12 cellular contexts compared by ENCODE assay signal in genomic region chr1:95021085-95021484, GRCh38. TPM values are rescaled to one million over a fixed set of nuclear protein-coding genes. Genes with fewer than 3 reads are reported as not detected.
A peak's percentile ranks its signal among the peaks of the same experiment; 100 is the strongest.
DNase-seq lines count a peak whose midpoint lies in the region; ATAC-seq and TF ChIP-seq lines count a peak whose summit lies in the region.
"Had no signal": no experiment of that assay in that cellular context is flagged by ENCODE, and none has a peak within 500 bp of the region (broad histone marks: within the 10 kb centered on the region; RNA-seq: fewer than 3 reads in every experiment).

No MANE protein-coding gene starts in this region.

- peaks cover 29% of the 10 kb centered on the region for H3K36me3 Mint-ChIP-seq in nephron progenitor cell (ENCODE audit: low read depth)
- H3K36me3 Mint-ChIP-seq in T-cell = peaks cover 35% of the 10 kb centered on the region

- H3K9me3 Mint-ChIP-seq in nephron progenitor cell (peaks cover 23% of the 10 kb centered on the region), T-cell (no peaks in the 10 kb centered on the region)

- no peaks in the 10 kb centered on the region for H3K27me3 ChIP-seq in SK-N-SH (ENCODE audit: insufficient read depth)
- H3K27me3 ChIP-seq in esophagus muscularis mucosa = no peaks in the 10 kb centered on the region
- no peaks in the 10 kb centered on the region for H3K27me3 ChIP-seq in thoracic aorta (replicated peaks; ENCODE audit: insufficient read depth)
- H3K27me3 ChIP-seq in Peyer's patch = no peaks in the 10 kb centered on the region

- CTCF ChIA-PET in SK-N-SH (lab: Yijun Ruan, JAX) (interaction anchor here (0.8 to 2.2 kb wide), 4 partner anchors 21 to 505 kb away, joined by 3 to 11 read pairs (median 3); no protein-coding TSS in a partner anchor), T-cell (lab: Charles Lee) (no interaction called here)

- 76% methylated on average over 3 of the region's 3 CpGs for WGBS in SK-N-SH (ENCODE audit: low lambda C conversion rate)
- 68% methylated on average over 3 of the region's 3 CpGs for WGBS in esophagus muscularis mucosa

- H2AFZ ChIP-seq in SK-N-SH (ENCODE audit: low read depth) = no peak overlapping the region

- TF ChIP-seq POLR2A in esophagus muscularis mucosa (IDR thresholded peaks at IDR 0.05; ENCODE audit: low read depth) = no peak
- no peak for TF ChIP-seq POLR2A in Peyer's patch (IDR thresholded peaks at IDR 0.05)

- H3K9me3 ChIP-seq in SK-N-SH (peaks cover 6% of the 10 kb centered on the region), esophagus muscularis mucosa (no peaks in the 10 kb centered on the region), thoracic aorta (no peaks in the 10 kb centered on the region), Peyer's patch (no peaks in the 10 kb centered on the region)

- H4K20me1 ChIP-seq in SK-N-SH (ENCODE audit: insufficient read depth) = no peaks in the 10 kb centered on the region

- H3K79me2 ChIP-seq in SK-N-SH (ENCODE audit: insufficient read depth) = no peaks in the 10 kb centered on the region

- intact Hi-C loops in esophagus muscularis mucosa (cut with DNase I) = loop anchor here (5.0 kb wide), 2 partner anchors 94 to 169 kb away; partner anchors contain the start of gene CNN3

- H3K4me3 Mint-ChIP-seq in nephron progenitor cell (peak overlapping the region; percentile 12), T-cell (no peak overlapping the region)
- H3K4me3 Mint-ChIP-seq: CD14-positive monocyte; stimulated activated naive B cell treated with anti-CD40 and anti-IgM and Interleukin-4, amounts not matched to agents 10 μg/mL and 1 μg/mL and 100 μg/mL, for 72 hours had no signal

- H3K4me1 Mint-ChIP-seq in nephron progenitor cell (peaks cover 19% of the 10 kb centered on the region), T-cell (no peaks in the 10 kb centered on the region)
- H3K4me1 Mint-ChIP-seq: CD14-positive monocyte had no signal

- no peak for TF ChIP-seq CTCF in SK-N-SH (IDR thresholded peaks at IDR 0.05)
- TF ChIP-seq CTCF in esophagus muscularis mucosa (IDR thresholded peaks at IDR 0.05) = no peak
- TF ChIP-seq CTCF in nephron progenitor cell (IDR thresholded peaks at IDR 0.05) = no peak
- no peak for TF ChIP-seq CTCF in thoracic aorta (IDR thresholded peaks at IDR 0.05)
- no peak for TF ChIP-seq CTCF in Peyer's patch (IDR thresholded peaks at IDR 0.05)

- TF ChIP-seq RAD21 in SK-N-SH (IDR thresholded peaks at IDR 0.05; ENCODE audit: low read length) = no peak

- TF ChIP-seq EP300 in SK-N-SH (IDR thresholded peaks at IDR 0.05; ENCODE audit: borderline replicate concordance in 1 of 2, low read depth in 1 of 2, low read length in 1 of 2) = no peak
- TF ChIP-seq EP300 in esophagus muscularis mucosa (IDR thresholded peaks at IDR 0.05) = no peak

- H3K27ac Mint-ChIP-seq in nephron progenitor cell (peak overlapping the region; percentile 47), T-cell (no peak overlapping the region)
- H3K27ac Mint-ChIP-seq: stimulated activated naive B cell treated with anti-CD40 and anti-IgM and Interleukin-4, amounts not matched to agents 10 μg/mL and 1 μg/mL and 100 μg/mL, for 72 hours had no signal

- H3K4me3 ChIP-seq in SK-N-SH (ENCODE audit: low read depth in 2 of 2, low read length in 1 of 2) (no peak overlapping the region), esophagus muscularis mucosa (peak overlapping the region in 3 of 4 donors; percentile 26 to 40 (median 36)), thoracic aorta (peak overlapping the region; percentile 52), Peyer's patch (no peak overlapping the region)

- peaks cover 26% of the 10 kb centered on the region for H3F3A ChIP-seq in SK-N-SH (replicated peaks; ENCODE audit: insufficient read depth)

- H3K27ac ChIP-seq in SK-N-SH (ENCODE audit: low read depth in 2 of 2, low read length in 1 of 2) (peak overlapping the region; percentile 79 to 90; a peak in 2 of 4 replicates), esophagus muscularis mucosa (replicated peaks in 1 of 4) (peak overlapping the region; percentile 59 to 81 (median 76)), thoracic aorta (peak overlapping the region; percentile 69 to 82), Peyer's patch (peak overlapping the region in 1 of 4 donors; percentile 59)

- H3K9me2 ChIP-seq in SK-N-SH = no peaks in the 10 kb centered on the region

- H3K9ac ChIP-seq in SK-N-SH = peak overlapping the region; percentile 9; the same call in 1 of the 2 replicates

- no peak for DNase-seq in SK-N-SH
- peak; percentile 39 for DNase-seq in esophagus muscularis mucosa (ENCODE audit: extremely low spot score)
- no peak for DNase-seq in nephron progenitor cell
- no peak for DNase-seq in thoracic aorta (ENCODE audit: low spot score)
- DNase-seq in Peyer's patch = no peak
- DNase-seq in T-cell = no peak
- DNase-seq: activated CD4-positive, CD25-positive, alpha-beta regulatory T cell treated with anti-CD3 and anti-CD28 coated beads, Interleukin-2, amount 50 U/mL, for 72 hours; effector CD8-positive, alpha-beta T cell; stimulated activated naive B cell treated with anti-CD40 and anti-IgM and Interleukin-4, amounts not matched to agents 10 μg/mL and 1 μg/mL and 100 μg/mL, for 72 hours had no signal

- peak overlapping the region; percentile 63; the same call in 1 of the 2 replicates for H3K4me2 ChIP-seq in SK-N-SH

- H3K27me3 Mint-ChIP-seq in nephron progenitor cell (ENCODE audit: low read depth, poor library complexity) (no peaks in the 10 kb centered on the region), T-cell (no peaks in the 10 kb centered on the region)
- H3K27me3 Mint-ChIP-seq: stimulated activated naive B cell treated with anti-CD40 and anti-IgM and Interleukin-4, amounts not matched to agents 10 μg/mL and 1 μg/mL and 100 μg/mL, for 72 hours had no signal

- peaks cover 2 to 12% of the 10 kb centered on the region in 2 experiments for H3K36me3 ChIP-seq in SK-N-SH (replicated peaks in 1 of 2; ENCODE audit: control insufficient read depth in 1 of 2, insufficient read depth in 2 of 2, low read length in 1 of 2)
- peaks cover 0 to 9% (median 0%) of the 10 kb centered on the region in 4 donors for H3K36me3 ChIP-seq in esophagus muscularis mucosa
- no peaks in the 10 kb centered on the region for H3K36me3 ChIP-seq in thoracic aorta
- peaks cover 0 to 12% (median 0%) of the 10 kb centered on the region in 3 donors for H3K36me3 ChIP-seq in Peyer's patch

- POLR2A ChIA-PET in SK-N-SH (lab: Yijun Ruan, JAX) (no interaction called here), T-cell (lab: Charles Lee) (no interaction called here)

- H3K4me1 ChIP-seq in SK-N-SH (ENCODE audit: control insufficient read depth in 1 of 2, insufficient read depth in 2 of 2, low read depth in 1 of 2, low read length in 1 of 2) (peaks cover 34 to 35% of the 10 kb centered on the region in 2 experiments), esophagus muscularis mucosa (peaks cover 16 to 60% (median 50%) of the 10 kb centered on the region in 4 donors), thoracic aorta (ENCODE audit: control insufficient read depth in 1 of 2, low read depth in 2 of 2) (peaks cover 20 to 58% of the 10 kb centered on the region in 2 donors), Peyer's patch (no peaks in the 10 kb centered on the region)

- ATAC-seq in thoracic aorta (ENCODE audit: insufficient number of reproducible peaks, low FRiP score, low read depth) = no peak
- no peak for ATAC-seq in HG03432 (IDR thresholded peaks at IDR 0.05; ENCODE audit: unreplicated experiment)
- no peak for ATAC-seq in GM19324 (IDR thresholded peaks at IDR 0.05; ENCODE audit: low FRiP score, unreplicated experiment)
- ATAC-seq in T-cell (replicated peaks in 1 of 4) = no peak
- ATAC-seq: stimulated activated naive B cell treated with anti-CD40 and anti-IgM and Interleukin-4, amounts not matched to agents 10 μg/mL and 1 μg/mL and 100 μg/mL, for 72 hours had no signal

TF ChIP-seq in SK-N-SH, 30 proteins besides CTCF, POLR2A, EP300 and RAD21:
- TF ChIP-seq PBX3 (IDR thresholded peaks at IDR 0.05) (no peak), MAX (IDR thresholded peaks at IDR 0.05; ENCODE audit: low read depth) (no peak), JUND (IDR thresholded peaks at IDR 0.05) (no peak)

RNA-seq across cellular contexts. Expression of gene ALG14, which starts 51.7 kb away (rescaled TPM):
- 2.5 and 2.6 TPM in 2 replicates for polyA plus RNA-seq in SK-N-SH (2012; rRNA removed)
- polyA plus RNA-seq in SK-N-SH (2012; cell fraction: cytosol; rRNA removed) = 2.4 and 3.1 TPM in 2 replicates
- polyA plus RNA-seq in SK-N-SH (2012; cell fraction: nucleus; rRNA removed) = 1.4 and 1.7 TPM in 2 replicates
- total RNA-seq in esophagus muscularis mucosa (under 1 TPM; 0.52 to 0.83 (median 0.74) TPM), thoracic aorta (1 to 10 TPM; 1.6 TPM), Peyer's patch (1 to 10 TPM in 3 of 4 donors, not detected in 1; 1.9 to 3.3 (median 2.6) TPM), T-cell (1 to 10 TPM in 4 of 5 donors, under 1 TPM in 1; 0.40 to 2.3 (median 1.7) TPM)

Comparison
In these comparisons a context has a peak if more than half of its experiments do, and no peak if none do; other contexts are left out.
1. H3K4me3 ChIP-seq: peak in esophagus muscularis mucosa (3 of 4) and thoracic aorta (single experiment); none in SK-N-SH (0 of 2) and Peyer's patch (0 of 4).